ENCODE assay signal across 2 cellular contexts in genomic region chr15:100092034-100092433, GRCh38.
TF ChIP-seq lines count a peak whose summit lies in the region.

No MANE protein-coding gene starts in this region.

TF ChIP-seq in HEK293, 187 proteins besides CTCF, POLR2A, EP300 and RAD21 (continued from another document):
- TF ChIP-seq, protein P1, sequence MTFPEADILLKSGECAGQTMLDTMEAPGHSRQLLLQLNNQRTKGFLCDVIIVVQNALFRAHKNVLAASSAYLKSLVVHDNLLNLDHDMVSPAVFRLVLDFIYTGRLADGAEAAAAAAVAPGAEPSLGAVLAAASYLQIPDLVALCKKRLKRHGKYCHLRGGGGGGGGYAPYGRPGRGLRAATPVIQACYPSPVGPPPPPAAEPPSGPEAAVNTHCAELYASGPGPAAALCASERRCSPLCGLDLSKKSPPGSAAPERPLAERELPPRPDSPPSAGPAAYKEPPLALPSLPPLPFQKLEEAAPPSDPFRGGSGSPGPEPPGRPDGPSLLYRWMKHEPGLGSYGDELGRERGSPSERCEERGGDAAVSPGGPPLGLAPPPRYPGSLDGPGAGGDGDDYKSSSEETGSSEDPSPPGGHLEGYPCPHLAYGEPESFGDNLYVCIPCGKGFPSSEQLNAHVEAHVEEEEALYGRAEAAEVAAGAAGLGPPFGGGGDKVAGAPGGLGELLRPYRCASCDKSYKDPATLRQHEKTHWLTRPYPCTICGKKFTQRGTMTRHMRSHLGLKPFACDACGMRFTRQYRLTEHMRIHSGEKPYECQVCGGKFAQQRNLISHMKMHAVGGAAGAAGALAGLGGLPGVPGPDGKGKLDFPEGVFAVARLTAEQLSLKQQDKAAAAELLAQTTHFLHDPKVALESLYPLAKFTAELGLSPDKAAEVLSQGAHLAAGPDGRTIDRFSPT (tag by site-specific recombination; IDR thresholded peaks at IDR 0.05) = 0 out of 2 replicates have a peak, but pooled peaks have one; percentile 22
- TF ChIP-seq GLIS1 (tag by site-specific recombination; IDR thresholded peaks at IDR 0.05) (peak; percentile 43; the same call in 1 of the 2 replicates), ZNF843 (tag by site-specific recombination; IDR thresholded peaks at IDR 0.05) (peak; percentile 43; the same call in 1 of the 2 replicates), FEZF1 (tag by site-specific recombination; IDR thresholded peaks at IDR 0.05) (peak; percentile 55)
- TF ChIP-seq, protein P2, sequence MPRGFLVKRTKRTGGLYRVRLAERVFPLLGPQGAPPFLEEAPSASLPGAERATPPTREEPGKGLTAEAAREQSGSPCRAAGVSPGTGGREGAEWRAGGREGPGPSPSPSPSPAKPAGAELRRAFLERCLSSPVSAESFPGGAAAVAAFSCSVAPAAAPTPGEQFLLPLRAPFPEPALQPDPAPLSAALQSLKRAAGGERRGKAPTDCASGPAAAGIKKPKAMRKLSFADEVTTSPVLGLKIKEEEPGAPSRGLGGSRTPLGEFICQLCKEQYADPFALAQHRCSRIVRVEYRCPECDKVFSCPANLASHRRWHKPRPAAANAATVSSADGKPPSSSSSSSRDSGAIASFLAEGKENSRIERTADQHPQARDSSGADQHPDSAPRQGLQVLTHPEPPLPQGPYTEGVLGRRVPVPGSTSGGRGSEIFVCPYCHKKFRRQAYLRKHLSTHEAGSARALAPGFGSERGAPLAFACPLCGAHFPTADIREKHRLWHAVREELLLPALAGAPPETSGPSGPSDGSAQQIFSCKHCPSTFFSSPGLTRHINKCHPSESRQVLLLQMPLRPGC (tag by site-specific recombination; IDR thresholded peaks at IDR 0.05) = no peak
TF ChIP-seq in HEK293: peak in this region for 5.

TF ChIP-seq in IMR-90, 13 proteins besides CTCF, POLR2A, EP300 and RAD21 (continued from another document):
- TF ChIP-seq RCOR1 (IDR thresholded peaks at IDR 0.05; ENCODE audit: insufficient replicate concordance, low read length) (no peak), MAFK (IDR thresholded peaks at IDR 0.05; ENCODE audit: low read depth, low read length) (no peak), CHD1 (IDR thresholded peaks at IDR 0.05; ENCODE audit: low read depth, low read length) (no peak), NFE2L2 (IDR thresholded peaks at IDR 0.05; ENCODE audit: low read depth, low read length) (no peak), FOS (IDR thresholded peaks at IDR 0.05; ENCODE audit: low read depth, low read length) (no peak), BHLHE40 (IDR thresholded peaks at IDR 0.05; ENCODE audit: low read depth, low read length) (no peak), MXI1 (IDR thresholded peaks at IDR 0.05; ENCODE audit: borderline replicate concordance, low read depth, low read length) (no peak), MAZ (IDR thresholded peaks at IDR 0.05; ENCODE audit: borderline replicate concordance, low read depth, low read length) (no peak), RFX5 (IDR thresholded peaks at IDR 0.05; ENCODE audit: low read depth, low read length) (no peak)
TF ChIP-seq in IMR-90: peak in this region for 0.
